Comparison of ENCODE assay signal across 8 cellular contexts in genomic region chr19:54463531-54464043, GRCh38. TPM values are rescaled to one million over a fixed set of nuclear protein-coding genes. Genes with fewer than 3 reads are reported as not detected.
DNase-seq lines count a peak whose midpoint lies in the region; ATAC-seq, FAIRE-seq and TF ChIP-seq lines count a peak whose summit lies in the region.

LENG9 (minus strand) TSS chr19:54463778; CDS start chr19:54463526, 252 bp downstream.

- H3K79me2 ChIP-seq in keratinocyte (ENCODE audit: control insufficient read depth, insufficient read depth, low read length) = peaks cover 31% of the 10 kb centered on the region

- in situ Hi-C loops in ACHN (cut with HindIII; ENCODE audit: low pct_ligation_motif_present, low pct_unique_long_range_greater_than_20kb, low sequenced_read_pairs) = no loop called here

- peak; percentile 51 for DNase-seq in ACHN
- DNase-seq in NCI-H2227 treated with DMSO at 0.1 percent for 48 hours (lab: John Stamatoyannopoulos, UW) = peak; percentile 27
- DNase-seq in activated CD4-positive, CD25-positive, alpha-beta regulatory T cell treated with anti-CD3 and anti-CD28 coated beads, Interleukin-2, amount 50 U/mL, for 72 hours = peak; percentile 92
- peak; percentile 98 for DNase-seq in cerebellar cortex (ENCODE audit: low spot score)
- no peak for DNase-seq in keratinocyte (ENCODE audit: low read depth, low spot score)
- DNase-seq in stimulated activated CD4-positive, alpha-beta T cell treated with anti-CD3 and anti-CD28 coated beads, Interleukin-12 subunit alpha, Interleukin-12 subunit beta, amount 100 ng/mL, for 48 hours (ENCODE audit: low read depth in 2 of 3, low spot score in 1 of 3) = peak; percentile 97 to 98 (median 98)

- no peak for TF ChIP-seq CTCF in keratinocyte (optimal IDR thresholded peaks at IDR 0.05 in 1 of 3, IDR thresholded peaks at IDR 0.05 in 1 of 3, conservative IDR thresholded peaks at IDR 0.05 in 1 of 3; ENCODE audit: extremely low read depth in 1 of 3, insufficient read depth in 2 of 3, low read length in 3 of 3)

- H3K9ac ChIP-seq in keratinocyte (ENCODE audit: control insufficient read depth, extremely low read depth, insufficient read depth, low read length) = peak within 1 kb of the TSS; percentile 75

- H3K27ac ChIP-seq in keratinocyte (ENCODE audit: control insufficient read depth, insufficient read depth, low read length) = peak within 1 kb of the TSS; percentile 87

- FAIRE-seq in keratinocyte (lab: Jason Lieb, UNC) = peak; percentile 87

- peaks cover 7% of the 10 kb centered on the region for H3K4me1 ChIP-seq in keratinocyte (ENCODE audit: control insufficient read depth, extremely low read depth, insufficient read depth, low read length)

- no peaks in the 10 kb centered on the region for H3K9me1 ChIP-seq in keratinocyte (ENCODE audit: control insufficient read depth, extremely low read depth, insufficient read depth, low read length)

- H2AFZ ChIP-seq in keratinocyte (ENCODE audit: control insufficient read depth, low read length) = peak within 1 kb of the TSS; percentile 60

- H3K27me3 ChIP-seq in keratinocyte (ENCODE audit: control insufficient read depth, extremely low read depth, insufficient read depth, low read length) = no peaks in the 10 kb centered on the region

- H4K20me1 ChIP-seq in keratinocyte (ENCODE audit: control insufficient read depth, extremely low read depth, insufficient read depth, low read length) = peaks cover 5% of the 10 kb centered on the region

- H3K4me2 ChIP-seq in keratinocyte (ENCODE audit: control insufficient read depth, extremely low read depth, insufficient read depth, low read depth, low read length) = peak within 1 kb of the TSS; percentile 77

- peaks cover 6 to 22% of the 10 kb centered on the region in 2 experiments for H3K36me3 ChIP-seq in keratinocyte (ENCODE audit: control insufficient read depth in 2 of 2, extremely low read depth in 1 of 2, insufficient read depth in 2 of 2, low read length in 2 of 2)

- no peaks in the 10 kb centered on the region for H3K9me3 ChIP-seq in keratinocyte (ENCODE audit: control insufficient read depth, low read depth, low read length)

- H3K4me3 ChIP-seq in keratinocyte (ENCODE audit: control insufficient read depth in 2 of 3, extremely low read depth in 1 of 3, insufficient read depth in 2 of 3, low read depth in 1 of 3, low read length in 3 of 3) = peak within 1 kb of the TSS; percentile 60 to 79 (median 73)

- dilution Hi-C loops in keratinocyte (cut with MboI; ENCODE audit: extremely low pct_ligation_motif_present, low sequenced_read_pairs) = no loop called here

- ATAC-seq in GM18907 (IDR thresholded peaks at IDR 0.05; ENCODE audit: unreplicated experiment) (peak; percentile 57), HG03135 (IDR thresholded peaks at IDR 0.05; ENCODE audit: unreplicated experiment) (peak; percentile 55)

RNA-seq across cellular contexts. Expression of gene LENG9, which starts in this region (rescaled TPM):
- 1.3 to 2.2 TPM (median 2.1 TPM) in 3 replicates for polyA plus RNA-seq in keratinocyte
- 0.41 TPM for polyA plus RNA-seq in keratinocyte (2011; ENCODE audit: low read depth)
- 1.2 and 2.8 TPM in 2 replicates for polyA plus RNA-seq in keratinocyte (2011; cell fraction: cytosol; rRNA removed)
- polyA plus RNA-seq in keratinocyte (2011; cell fraction: nucleus; rRNA removed) = 1.9 and 3.5 TPM in 2 replicates
- 2.4 and 5.8 TPM in 2 replicates for polyA plus RNA-seq in keratinocyte (2012; ENCODE audit: low replicate concordance)
- polyA minus RNA-seq in keratinocyte = 1.2 to 3.3 TPM (median 2.0 TPM) in 3 replicates
- polyA minus RNA-seq in keratinocyte (2011; cell fraction: cytosol; rRNA and poly(A)+ RNA removed) = 8.1 TPM
- polyA minus RNA-seq in keratinocyte (2011; cell fraction: nucleus; rRNA and poly(A)+ RNA removed) = 3.3 and 4.0 TPM in 2 replicates
